In the genomic region with DNA sequence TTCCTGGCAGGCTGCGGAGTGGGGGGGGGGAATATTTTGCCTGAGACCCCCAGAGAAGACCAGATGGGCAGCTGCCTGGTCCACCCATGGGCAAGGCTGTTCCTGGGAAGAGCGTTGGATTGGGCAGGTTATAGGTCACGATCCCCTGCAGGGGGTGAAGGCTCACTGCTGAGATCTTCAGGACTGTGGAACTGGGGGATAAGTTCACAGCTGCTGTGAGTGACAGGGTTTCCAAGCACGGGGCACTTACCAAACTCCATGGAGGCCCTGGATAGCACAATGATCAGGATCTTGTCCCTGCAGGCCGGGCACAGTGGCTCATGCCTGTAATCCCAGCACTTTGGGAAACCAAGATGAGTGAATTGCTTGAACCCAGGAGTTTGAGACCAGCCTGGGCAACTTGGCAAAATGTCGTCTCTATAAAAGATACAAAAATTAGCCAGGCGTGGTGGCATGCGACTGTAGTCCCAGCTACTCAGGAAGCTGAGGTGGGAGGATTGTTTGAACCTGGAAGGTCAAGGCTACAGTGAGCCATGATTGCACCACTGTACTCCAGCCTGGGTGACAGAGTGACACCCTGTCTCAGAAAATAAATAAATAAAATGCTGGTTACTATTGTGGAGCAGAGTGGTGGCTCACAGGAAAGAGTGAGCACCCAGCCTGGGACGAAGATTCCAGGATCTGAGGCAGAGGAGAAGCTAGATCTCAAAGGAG, we compare ENCODE assay signal across 19 cellular contexts.
"Had no signal": no experiment of that assay in that cellular context is flagged by ENCODE, and none has a peak within 500 bp of the region (broad histone marks: within the 10 kb centered on the region; RNA-seq: fewer than 3 reads in every experiment).

No MANE protein-coding gene starts in this region.

- ATAC-seq: esophagus mucosa; gastroesophageal sphincter; left lung; lower lobe of right lung; naive thymus-derived CD4-positive, alpha-beta T cell had no signal

- DNase-seq: foreskin fibroblast; glutamatergic neuron; islet precursor cell; lower lobe of right lung; mesendoderm; naive thymus-derived CD4-positive, alpha-beta T cell; nephron progenitor cell; small intestine; stimulated activated CD4-positive, alpha-beta T cell treated with anti-CD3 and anti-CD28 coated beads, Interleukin-12 subunit alpha, Interleukin-12 subunit beta, amount 100 ng/mL, for 4 hours; stimulated activated naive CD4-positive, alpha-beta T cell; stomach; substantia nigra; transverse colon had no signal

- H3K9me3 ChIP-seq: gastroesophageal sphincter, left lung, lower lobe of right lung, neutrophil, right atrium auricular region, stomach, thoracic aorta, transverse colon had no signal

- H3K4me3 ChIP-seq: gastroesophageal sphincter, left lung, lower lobe of right lung, right atrium auricular region, stomach, thoracic aorta, transverse colon had no signal

- H3K36me3 ChIP-seq: gastroesophageal sphincter, left lung, lower lobe of right lung, neutrophil, right atrium auricular region, stomach, thoracic aorta, transverse colon had no signal

- H3K27me3 ChIP-seq: gastroesophageal sphincter, neutrophil, right atrium auricular region, transverse colon had no signal

- H3K4me1 ChIP-seq: gastroesophageal sphincter, left lung, lower lobe of right lung, right atrium auricular region, stomach, transverse colon had no signal

- H3K27ac ChIP-seq: gastroesophageal sphincter, left lung, lower lobe of right lung, neutrophil, right atrium auricular region, stomach, thoracic aorta, transverse colon had no signal
